In genomic region chr20:47934761-47935160, GRCh38 we compare ENCODE assay signal across 21 cellular contexts.
DNase-seq lines count a peak whose midpoint lies in the region; ATAC-seq, FAIRE-seq and TF ChIP-seq lines count a peak whose summit lies in the region.
"Had no signal": no experiment of that assay in that cellular context is flagged by ENCODE, and none has a peak within 500 bp of the region (broad histone marks: within the 10 kb centered on the region; RNA-seq: fewer than 3 reads in every experiment).

No MANE protein-coding gene starts in this region.

- H3K9ac ChIP-seq in PC-3 (ENCODE audit: low read length) = peak overlapping the region; percentile 70
- H3K9ac ChIP-seq in keratinocyte (ENCODE audit: control insufficient read depth, extremely low read depth, insufficient read depth, low read length) = peak overlapping the region; percentile 62
- H3K9ac ChIP-seq: SK-N-SH had no signal

- H3K27ac ChIP-seq in GM23338 (ENCODE audit: low read depth) (no peak overlapping the region), PC-3 (ENCODE audit: low read length) (peak overlapping the region; percentile 95), keratinocyte (ENCODE audit: control insufficient read depth, insufficient read depth, low read length) (peak overlapping the region; percentile 85), brain microvascular endothelial cell (no peak overlapping the region)
- H3K27ac ChIP-seq: C4-2B, RWPE1 had no signal

- H3K4me1 Mint-ChIP-seq in GM23338 = peaks cover 8% of the 10 kb centered on the region; the same call in 2 of the 3 replicates
- no peaks in the 10 kb centered on the region for H3K4me1 Mint-ChIP-seq in HFFc6 (ENCODE audit: low read depth)
- H3K4me1 Mint-ChIP-seq: IgD-negative memory B cell had no signal

- H3K36me3 Mint-ChIP-seq in GM23338 (ENCODE audit: low read depth) (no peaks in the 10 kb centered on the region), HFFc6 (ENCODE audit: low read depth) (no peaks in the 10 kb centered on the region)
- H3K36me3 Mint-ChIP-seq: IgD-negative memory B cell had no signal

- in situ Hi-C loops in brain microvascular endothelial cell (cut with HindIII; ENCODE audit: low pct_ligation_motif_present, low sequenced_read_pairs) = no loop called here

- no peak overlapping the region for H3K4me2 ChIP-seq in GM23338
- H3K4me2 ChIP-seq in PC-3 (ENCODE audit: low read length) = peak overlapping the region; percentile 76
- H3K4me2 ChIP-seq in keratinocyte (ENCODE audit: control insufficient read depth, extremely low read depth, insufficient read depth, low read depth, low read length) = peak overlapping the region; percentile 9
- H3K4me2 ChIP-seq: SK-N-SH had no signal

- H3K4me3 Mint-ChIP-seq in GM23338 (no peak overlapping the region), HFFc6 (no peak overlapping the region)
- H3K4me3 Mint-ChIP-seq: IgD-negative memory B cell had no signal

- TF ChIP-seq CTCF in GM23338 (conservative IDR thresholded peaks at IDR 0.05; ENCODE audit: low read depth in 2 of 2) (no peak), PC-3 (conservative IDR thresholded peaks at IDR 0.05; ENCODE audit: low read depth, low read length) (no peak), bronchial epithelial cell (IDR thresholded peaks at IDR 0.05; ENCODE audit: insufficient read depth, low read length, severe bottlenecking) (no peak), keratinocyte (optimal IDR thresholded peaks at IDR 0.05 in 1 of 3, IDR thresholded peaks at IDR 0.05 in 1 of 3, conservative IDR thresholded peaks at IDR 0.05 in 1 of 3; ENCODE audit: extremely low read depth in 1 of 3, insufficient read depth in 2 of 3, low read length in 3 of 3) (no peak), brain microvascular endothelial cell (IDR thresholded peaks at IDR 0.05; ENCODE audit: low read depth, low read length, missing control alignments) (no peak), HFFc6 (IDR thresholded peaks at IDR 0.05) (no peak)

- H4K20me1 ChIP-seq in GM23338 (replicated peaks; ENCODE audit: insufficient read depth) = no peaks in the 10 kb centered on the region
- H4K20me1 ChIP-seq in PC-3 (ENCODE audit: low read length) = no peaks in the 10 kb centered on the region
- no peaks in the 10 kb centered on the region for H4K20me1 ChIP-seq in keratinocyte (ENCODE audit: control insufficient read depth, extremely low read depth, insufficient read depth, low read length)

- FAIRE-seq in bronchial epithelial cell (lab: Jason Lieb, UNC) (no peak), keratinocyte (lab: Jason Lieb, UNC) (peak; percentile 69)
- FAIRE-seq: A204.1, H1 had no signal

- no peaks in the 10 kb centered on the region for H3K9me3 ChIP-seq in PC-3 (ENCODE audit: low read length)
- no peaks in the 10 kb centered on the region for H3K9me3 ChIP-seq in keratinocyte (ENCODE audit: control insufficient read depth, low read depth, low read length)
- H3K9me3 ChIP-seq: SK-N-SH had no signal

- no peaks in the 10 kb centered on the region for H3K9me1 ChIP-seq in keratinocyte (ENCODE audit: control insufficient read depth, extremely low read depth, insufficient read depth, low read length)

- H3K4me3 ChIP-seq in GM23338 (no peak overlapping the region), PC-3 (ENCODE audit: low read length) (peak overlapping the region; percentile 21; the same call in 1 of the 2 replicates), bronchial epithelial cell (ENCODE audit: low read depth, low read length) (no peak overlapping the region), keratinocyte (ENCODE audit: control insufficient read depth in 2 of 3, extremely low read depth in 1 of 3, insufficient read depth in 2 of 3, low read depth in 1 of 3, low read length in 3 of 3) (no peak overlapping the region), brain microvascular endothelial cell (ENCODE audit: low read depth, low read length) (no peak overlapping the region)

- H3K79me2 ChIP-seq in GM23338 (replicated peaks; ENCODE audit: insufficient read depth) (no peaks in the 10 kb centered on the region), PC-3 (ENCODE audit: low read length) (no peaks in the 10 kb centered on the region), keratinocyte (ENCODE audit: control insufficient read depth, insufficient read depth, low read length) (no peaks in the 10 kb centered on the region)

- H2AFZ ChIP-seq in GM23338 = no peak overlapping the region
- H2AFZ ChIP-seq in PC-3 (ENCODE audit: low read length) = no peak overlapping the region; the same call in 1 of the 2 replicates
- H2AFZ ChIP-seq in keratinocyte (ENCODE audit: control insufficient read depth, low read length) = no peak overlapping the region

- CTCF ChIA-PET in PC-3 (lab: Charles Lee) = no interaction called here

- H3K36me3 ChIP-seq in GM23338 (ENCODE audit: insufficient read depth) (no peaks in the 10 kb centered on the region), PC-3 (ENCODE audit: low read depth, low read length) (no peaks in the 10 kb centered on the region), bronchial epithelial cell (ENCODE audit: control insufficient read depth, insufficient read depth, low read length) (no peaks in the 10 kb centered on the region), keratinocyte (ENCODE audit: control insufficient read depth in 2 of 2, extremely low read depth in 1 of 2, insufficient read depth in 2 of 2, low read length in 2 of 2) (no peaks in the 10 kb centered on the region), brain microvascular endothelial cell (replicated peaks) (no peaks in the 10 kb centered on the region)

- no peaks in the 10 kb centered on the region for H3F3A ChIP-seq in GM23338 (replicated peaks; ENCODE audit: low read depth)
- H3F3A ChIP-seq in PC-3 (ENCODE audit: low read length, unreplicated experiment) = no peaks in the 10 kb centered on the region

- POLR2A ChIA-PET in PC-3 (lab: Charles Lee; ENCODE audit: unreplicated experiment) = interaction anchor here (0.6 kb wide), 1 partner anchor 1103 kb away, joined by 3 read pairs; no protein-coding TSS in a partner anchor

- intact Hi-C loops in PC-3 (cut with micrococcal nuclease) = no loop called here

- ATAC-seq in GM23338 (no peak), PC-3 (peak; percentile 99), GM21381 (IDR thresholded peaks at IDR 0.05; ENCODE audit: unreplicated experiment) (no peak)
- ATAC-seq: HCT116 had no signal

- H3K4me1 ChIP-seq in GM23338 (ENCODE audit: insufficient read depth) (no peaks in the 10 kb centered on the region), PC-3 (ENCODE audit: insufficient read depth, low read length) (peaks cover 35% of the 10 kb centered on the region), keratinocyte (ENCODE audit: control insufficient read depth, extremely low read depth, insufficient read depth, low read length) (peaks cover 20% of the 10 kb centered on the region)

- no TSS peak for BruUV-seq in PC-3 (replicated peaks; lab: Mats Ljungman, UMichigan)

- H3K27ac Mint-ChIP-seq in GM23338 (peak overlapping the region; percentile 23; the same call in 1 of the 2 replicates), HFFc6 (no peak overlapping the region)
- H3K27ac Mint-ChIP-seq: IgD-negative memory B cell had no signal

- no peaks in the 10 kb centered on the region for H3K27me3 Mint-ChIP-seq in GM23338 (ENCODE audit: insufficient read depth, low read depth, poor library complexity)
- peaks cover 3% of the 10 kb centered on the region; the same call in 1 of the 2 replicates for H3K27me3 Mint-ChIP-seq in HFFc6 (ENCODE audit: insufficient read depth)

- H3K27me3 ChIP-seq in GM23338 (ENCODE audit: insufficient read depth) (no peaks in the 10 kb centered on the region), PC-3 (ENCODE audit: low read length) (no peaks in the 10 kb centered on the region), bronchial epithelial cell (ENCODE audit: control insufficient read depth, insufficient read depth, low read length) (no peaks in the 10 kb centered on the region), keratinocyte (ENCODE audit: control insufficient read depth, extremely low read depth, insufficient read depth, low read length) (no peaks in the 10 kb centered on the region), brain microvascular endothelial cell (replicated peaks) (no peaks in the 10 kb centered on the region)

- DNase-seq in GM23338 (ENCODE audit: low spot score) (no peak), PC-3 (peak; percentile 96), bronchial epithelial cell (ENCODE audit: low read depth) (peak; percentile 78), keratinocyte (ENCODE audit: low read depth, low spot score) (no peak), brain microvascular endothelial cell (no peak), HFFc6 (no peak)
- DNase-seq: EL, GF-D8, NCI-H1417, NCI-H1694 treated with DMSO at 0.1 percent for 48 hours, NCI-H446, NCI-H526, SIG-M5, SK-N-SH had no signal

- H3K9me2 ChIP-seq in GM23338 (ENCODE audit: insufficient read depth) (0 out of 2 replicates have a peak, but pooled peaks cover 5% of the 10 kb centered on the region), PC-3 (replicated peaks; ENCODE audit: low read length) (no peaks in the 10 kb centered on the region)
- H3K9me2 ChIP-seq: SK-N-SH had no signal

- dilution Hi-C loops in keratinocyte (cut with MboI; ENCODE audit: extremely low pct_ligation_motif_present, low sequenced_read_pairs) = no loop called here

- no peaks in the 10 kb centered on the region for H3K9me3 Mint-ChIP-seq in GM23338
- H3K9me3 Mint-ChIP-seq in HFFc6 = peaks cover 38% of the 10 kb centered on the region

TF ChIP-seq in GM23338, 12 proteins besides CTCF, POLR2A, EP300 and RAD21:
- no peak for TF ChIP-seq JUNB (IDR thresholded peaks at IDR 0.05; ENCODE audit: unreplicated experiment)

Comparison
In these comparisons a context has a peak if more than half of its experiments do, and no peak if none do; other contexts are left out.
1. DNase-seq: peak in PC-3 (single experiment) and bronchial epithelial cell (single experiment); none in GM23338 (single experiment), keratinocyte (single experiment), brain microvascular endothelial cell (single experiment) and HFFc6 (single experiment).
2. H3K27ac ChIP-seq: peak in PC-3 (single experiment) and keratinocyte (single experiment); none in GM23338 (single experiment) and brain microvascular endothelial cell (single experiment).